Comparison of ENCODE assay signal across 21 cellular contexts in genomic region chr14:67503331-67503730, GRCh38. TPM values are rescaled to one million over a fixed set of nuclear protein-coding genes. Genes with fewer than 3 reads are reported as not detected.
DNase-seq lines count a peak whose midpoint lies in the region; ATAC-seq, FAIRE-seq and TF ChIP-seq lines count a peak whose summit lies in the region.
"Had no signal": no experiment of that assay in that cellular context is flagged by ENCODE, and none has a peak within 500 bp of the region (broad histone marks: within the 10 kb centered on the region; RNA-seq: fewer than 3 reads in every experiment).

No MANE protein-coding gene starts in this region.

- no peak overlapping the region for H4K5ac ChIP-seq in H1 (ENCODE audit: insufficient read length, low read depth, low read length)

- H4K20me1 ChIP-seq in H1 (replicated peaks in 1 of 2; ENCODE audit: control insufficient read depth in 1 of 2, insufficient read depth in 2 of 2, low read length in 2 of 2) (no peaks in the 10 kb centered on the region), smooth muscle cell (ENCODE audit: low read depth) (no peaks in the 10 kb centered on the region)

- no peak overlapping the region for H4K91ac ChIP-seq in H1 (replicated peaks; ENCODE audit: insufficient read length, low read length)

- H2AFZ ChIP-seq in H1 (ENCODE audit: low read length): peak overlapping the region; percentile 70; the same call in 1 of the 2 replicates
- H2AFZ ChIP-seq in parathyroid adenoma: peak overlapping the region; percentile 9
- no peak overlapping the region for H2AFZ ChIP-seq in smooth muscle cell (ENCODE audit: low read depth)
- H2AFZ ChIP-seq: GM23248 had no signal

- FAIRE-seq in H1 (lab: Jason Lieb, UNC): no peak
- FAIRE-seq: A204.1, GM12878, GM19239 had no signal

- no peaks in the 10 kb centered on the region for H3F3A ChIP-seq in smooth muscle cell (ENCODE audit: low read depth)

- no peak overlapping the region for H3K56ac ChIP-seq in H1 (replicated peaks; ENCODE audit: insufficient read length, low read depth, low read length)

- H3K79me1 ChIP-seq in H1 (ENCODE audit: low read depth, low read length): no peaks in the 10 kb centered on the region

- H3K9me3 ChIP-seq in H1 (ENCODE audit: insufficient read depth in 2 of 2, low read depth in 1 of 2, low read length in 1 of 2) (no peaks in the 10 kb centered on the region), parathyroid adenoma (ENCODE audit: control insufficient read depth, low read length) (no peaks in the 10 kb centered on the region), smooth muscle cell (replicated peaks; ENCODE audit: low read depth) (no peaks in the 10 kb centered on the region)
- H3K9me3 ChIP-seq: BE2C had no signal

- no peak overlapping the region for H3K27ac ChIP-seq in H1 (ENCODE audit: low read depth, low read length)
- H3K27ac ChIP-seq in parathyroid adenoma: no peak overlapping the region
- no peak overlapping the region for H3K27ac ChIP-seq in smooth muscle cell (ENCODE audit: low read depth)
- H3K27ac ChIP-seq: GM23248 had no signal

- DNase-seq in NCI-H82 treated with DMSO at 0.1 percent for 48 hours (lab: John Stamatoyannopoulos, UW; ENCODE audit: unreplicated experiment): peak; percentile 63
- no peak for DNase-seq in H1 (ENCODE audit: low read depth in 1 of 2, low spot score in 2 of 2)
- no peak for DNase-seq in smooth muscle cell (lab: John Stamatoyannopoulos, UW; ENCODE audit: unreplicated experiment)
- DNase-seq: ACHN; BE2C; CD4-positive, CD25-positive, alpha-beta regulatory T cell; CD8-positive, alpha-beta memory T cell; COR-L47; DMS 273 treated with DMSO at 0.1 percent for 48 hours; DMS53; DND-41; EL; GM23248; H7 had no signal

- no peak overlapping the region for H3K18ac ChIP-seq in H1 (ENCODE audit: extremely low read depth, low read length)

- 89% methylated on average over 7 of the region's 7 CpGs; no CpG with 5 or more reads in 1 of the 2 experiments for WGBS in H1 (ENCODE audit: extremely low coverage in 1 of 2, insufficient coverage in 1 of 2, insufficient read length in 1 of 2, insufficient replicate concordance in 2 of 2, low coverage in 1 of 2, low lambda C conversion rate in 2 of 2, missing lambda C conversion rate in 1 of 2), 2 experiments
- 81% methylated on average over 7 of the region's 7 CpGs for WGBS in smooth muscle cell (ENCODE audit: low lambda C conversion rate)

- no peak overlapping the region for H2BK120ac ChIP-seq in H1 (replicated peaks; ENCODE audit: low read depth, low read length)

- H3K9ac ChIP-seq in H1 (replicated peaks in 1 of 4; ENCODE audit: extremely low read depth in 1 of 4, low read depth in 3 of 4, low read length in 3 of 4) (no peak overlapping the region), parathyroid adenoma (no peak overlapping the region), smooth muscle cell (ENCODE audit: low read depth) (no peak overlapping the region)
- H3K9ac ChIP-seq: GM23248 had no signal

- no peak overlapping the region for H3K14ac ChIP-seq in H1 (ENCODE audit: insufficient read length)

- CTCF ChIA-PET in H1 (lab: Charles Lee; ENCODE audit: partially characterized antibody): interaction anchor here (2.9 to 43.6 kb wide), 2 partner anchors 70 to 76 kb away, joined by 14 to 924 read pairs; no protein-coding TSS in a partner anchor

- no peak overlapping the region for H2BK12ac ChIP-seq in H1 (ENCODE audit: low read depth, low read length)

- POLR2A ChIA-PET in H1 (lab: Charles Lee; ENCODE audit: partially characterized antibody): interaction anchor here (1.4 kb wide), 1 partner anchor 11 kb away, joined by 5 read pairs; no protein-coding TSS in a partner anchor

- no peak overlapping the region for H2BK20ac ChIP-seq in H1 (ENCODE audit: low read length)

- H3K4me2 ChIP-seq in H1 (ENCODE audit: insufficient read depth in 1 of 2, low read depth in 2 of 2, low read length in 2 of 2) (no peak overlapping the region), parathyroid adenoma (ENCODE audit: low read length) (no peak overlapping the region), smooth muscle cell (no peak overlapping the region)

- H3K23ac ChIP-seq in H1 (ENCODE audit: insufficient read length): no peak overlapping the region

- no peaks in the 10 kb centered on the region for H3K36me3 ChIP-seq in H1 (ENCODE audit: control insufficient read depth in 2 of 4, insufficient read depth in 4 of 4, low read length in 3 of 4)
- H3K36me3 ChIP-seq in parathyroid adenoma (ENCODE audit: control insufficient read depth, insufficient read depth, low read length): no peaks in the 10 kb centered on the region
- no peaks in the 10 kb centered on the region for H3K36me3 ChIP-seq in smooth muscle cell (ENCODE audit: low read depth)
- H3K36me3 ChIP-seq: BE2C had no signal

- ATAC-seq in HG02588 (IDR thresholded peaks at IDR 0.05; ENCODE audit: unreplicated experiment): no peak
- ATAC-seq in GM18498 (IDR thresholded peaks at IDR 0.05; ENCODE audit: unreplicated experiment): no peak
- ATAC-seq: GM12878, HCT116 had no signal

- H3K4me1 ChIP-seq in H1 (replicated peaks in 1 of 4; ENCODE audit: control insufficient read depth in 3 of 4, insufficient read depth in 4 of 4, low read length in 3 of 4) (no peaks in the 10 kb centered on the region), parathyroid adenoma (no peaks in the 10 kb centered on the region), smooth muscle cell (ENCODE audit: low read depth) (no peaks in the 10 kb centered on the region)
- H3K4me1 ChIP-seq: BE2C had no signal

- TF ChIP-seq POLR2A in H1 (IDR thresholded peaks at IDR 0.05; ENCODE audit: control extremely low read depth in 1 of 2, low read depth in 2 of 2, low read length in 2 of 2): no peak

- TF ChIP-seq CTCF in H1 (IDR thresholded peaks at IDR 0.05; ENCODE audit: control extremely low read depth in 1 of 3, insufficient read depth in 1 of 3, low read depth in 1 of 3, low read length in 3 of 3): no peak
- TF ChIP-seq CTCF in parathyroid adenoma (IDR thresholded peaks at IDR 0.05): no peak
- TF ChIP-seq CTCF in smooth muscle cell (IDR thresholded peaks at IDR 0.05; ENCODE audit: borderline replicate concordance, insufficient read depth, poor library complexity, severe bottlenecking): no peak

- H2AK5ac ChIP-seq in H1 (ENCODE audit: low read depth, low read length): no peak overlapping the region

- H3K4ac ChIP-seq in H1 (replicated peaks; ENCODE audit: insufficient read length, low read depth, low read length): no peak overlapping the region

- H2BK15ac ChIP-seq in H1 (ENCODE audit: low read length): no peak overlapping the region

- no peaks in the 10 kb centered on the region for H3K23me2 ChIP-seq in H1 (ENCODE audit: low read depth, low read length)

- no peaks in the 10 kb centered on the region for H3K79me2 ChIP-seq in H1 (ENCODE audit: control insufficient read depth in 1 of 2, insufficient read depth in 2 of 2, low read length in 2 of 2)
- no peaks in the 10 kb centered on the region for H3K79me2 ChIP-seq in parathyroid adenoma
- H3K79me2 ChIP-seq in smooth muscle cell (ENCODE audit: low read depth): no peaks in the 10 kb centered on the region

- no peak overlapping the region; the same call in 1 of the 2 replicates for H4K8ac ChIP-seq in H1 (ENCODE audit: extremely low read depth, insufficient read depth, low read length)

- no peaks in the 10 kb centered on the region for H3K27me3 ChIP-seq in H1 (replicated peaks in 1 of 4; ENCODE audit: control insufficient read depth in 3 of 4, extremely low read depth in 1 of 4, insufficient read depth in 3 of 4, low read length in 3 of 4)
- no peaks in the 10 kb centered on the region for H3K27me3 ChIP-seq in parathyroid adenoma (ENCODE audit: control insufficient read depth, insufficient read depth, low read length)
- no peaks in the 10 kb centered on the region for H3K27me3 ChIP-seq in smooth muscle cell (ENCODE audit: low read depth)

- TF ChIP-seq RAD21 in H1 (IDR thresholded peaks at IDR 0.05 in 1 of 2, conservative IDR thresholded peaks at IDR 0.05 in 1 of 2; ENCODE audit: low read depth in 2 of 2, low read length in 2 of 2): no peak

- no peak for TF ChIP-seq EP300 in H1 (IDR thresholded peaks at IDR 0.05; ENCODE audit: borderline replicate concordance in 1 of 2, low read depth in 2 of 2, low read length in 2 of 2)

- H3K4me3 ChIP-seq in H1 (ENCODE audit: extremely low read depth in 1 of 4, insufficient read depth in 2 of 4, low read depth in 3 of 4, low read length in 4 of 4) (no peak overlapping the region), parathyroid adenoma (ENCODE audit: low read depth, low read length) (no peak overlapping the region), smooth muscle cell (no peak overlapping the region)
- H3K4me3 ChIP-seq: GM12878, GM23248 had no signal

- H2BK5ac ChIP-seq in H1 (ENCODE audit: low read depth, low read length): no peak overlapping the region

TF ChIP-seq in H1, 55 proteins besides CTCF, POLR2A, EP300 and RAD21 (continues in another document):
- TF ChIP-seq JUND (IDR thresholded peaks at IDR 0.05; ENCODE audit: low read length): no peak
- no peak for TF ChIP-seq TBP (IDR thresholded peaks at IDR 0.05; ENCODE audit: low read depth, low read length)
- no peak for TF ChIP-seq SP4 (IDR thresholded peaks at IDR 0.05; ENCODE audit: low read length)
- no peak for TF ChIP-seq KDM4A (IDR thresholded peaks at IDR 0.05; ENCODE audit: low read depth, low read length, severe bottlenecking)
- no peak for TF ChIP-seq BRCA1 (IDR thresholded peaks at IDR 0.05; ENCODE audit: low read depth, low read length)

RNA-seq across cellular contexts. Expression of gene TMEM229B, which starts 14.8 kb away (rescaled TPM):
- total RNA-seq in H1 (2021; fragmentation: NEBNext Ultra II Directional; extraction: Animal tissue kit (Norgen Biotek cat#: 25700)): 0.50 and 0.73 TPM in 2 replicates
- polyA plus RNA-seq in H1 (2011; rRNA removed) (0.85 and 1.7 TPM in 2 replicates), smooth muscle cell (0.49 TPM in 1 of 2 replicates, not detected in the other)
- 0.48 TPM for polyA plus RNA-seq in H1 (2011; cell fraction: cytosol; rRNA removed)
- 0.74 TPM for polyA plus RNA-seq in H1 (2011; cell fraction: nucleus; rRNA removed)
- polyA plus RNA-seq in H1 (2012, experiment 1 of 2): 0.39 to 0.88 TPM (median 0.80 TPM) in 4 replicates
- polyA plus RNA-seq in H1 (2012, experiment 2 of 2): 0.62 TPM
- 0.73 TPM for polyA plus RNA-seq in H1 (2013, experiment 1 of 2)
- polyA plus RNA-seq in H1 (2013, experiment 2 of 2): 0.70 TPM
- 0.54 and 0.85 TPM in 2 replicates for polyA minus RNA-seq in H1 (2011; rRNA and poly(A)+ RNA removed)
- polyA minus RNA-seq in H1 (2011; cell fraction: cytosol; rRNA and poly(A)+ RNA removed): 1.8 TPM
- 1.00 TPM for polyA minus RNA-seq in H1 (2011; cell fraction: nucleus; rRNA and poly(A)+ RNA removed)
- 0.22 and 2.0 TPM in 2 replicates for total RNA-seq in smooth muscle cell

RNA-seq across cellular contexts. Expression of gene PLEKHH1, which starts 29.8 kb away (rescaled TPM):
- 27.2 and 33.3 TPM in 2 replicates for total RNA-seq in H1 (2021; fragmentation: NEBNext Ultra II Directional; extraction: Animal tissue kit (Norgen Biotek cat#: 25700))
- 28.3 and 33.0 TPM in 2 replicates for polyA plus RNA-seq in H1 (2011; rRNA removed)
- 22.4 TPM for polyA plus RNA-seq in H1 (2011; cell fraction: cytosol; rRNA removed)
- 96.0 TPM for polyA plus RNA-seq in H1 (2011; cell fraction: nucleus; rRNA removed)
- 26.9 to 35.8 TPM (median 30.8 TPM) in 4 replicates for polyA plus RNA-seq in H1 (2012, experiment 1 of 2)
- 8.6 TPM for polyA plus RNA-seq in H1 (2012, experiment 2 of 2)
- polyA plus RNA-seq in H1 (2013, experiment 1 of 2): 19.9 TPM
- polyA plus RNA-seq in H1 (2013, experiment 2 of 2): 15.1 TPM
- 32.1 and 33.8 TPM in 2 replicates for polyA minus RNA-seq in H1 (2011; rRNA and poly(A)+ RNA removed)
- 22.7 TPM for polyA minus RNA-seq in H1 (2011; cell fraction: cytosol; rRNA and poly(A)+ RNA removed)
- polyA minus RNA-seq in H1 (2011; cell fraction: nucleus; rRNA and poly(A)+ RNA removed): 53.8 TPM
- 2.6 and 12.1 TPM in 2 replicates for total RNA-seq in smooth muscle cell
- polyA plus RNA-seq in smooth muscle cell: 0.88 and 3.8 TPM in 2 replicates
- polyA plus RNA-seq: CD8-positive, alpha-beta memory T cell had no signal
